In genomic region chr13:76579701-76580100, GRCh38 we compare ENCODE assay signal across 21 cellular contexts.
"Had no signal": no experiment of that assay in that cellular context is flagged by ENCODE, and none has a peak within 500 bp of the region (broad histone marks: within the 10 kb centered on the region; RNA-seq: fewer than 3 reads in every experiment).

No MANE protein-coding gene starts in this region.

- H3K4me3 ChIP-seq: adrenal gland, ascending aorta, body of pancreas, breast epithelium, cardiac muscle cell had no signal

- H3K27ac ChIP-seq: adrenal gland, ascending aorta, body of pancreas, brain microvascular endothelial cell, breast epithelium, cardiac muscle cell had no signal

- H3K27ac Mint-ChIP-seq: activated naive CD4-positive, alpha-beta T cell treated with anti-CD3 and anti-CD28 coated beads for 36 hours; activated naive CD4-positive, alpha-beta T cell treated with anti-CD3 and anti-CD28 coated beads, Interleukin-2, amount 10 ng/mL, durations not matched to agents 7 days and 5 days; activated naive CD4-positive, alpha-beta T cell treated with anti-CD3 and anti-CD28 coated beads, Interleukin-2, amount 50 U/mL, for 24 hours; activated naive CD8-positive, alpha-beta T cell; activated naive CD8-positive, alpha-beta T cell treated with anti-CD3 and anti-CD28 coated beads for 36 hours; activated naive CD8-positive, alpha-beta T cell treated with anti-CD3 and anti-CD28 coated beads, Interleukin-2, amount 10 ng/mL, durations not matched to agents 7 days and 5 days; activated naive CD8-positive, alpha-beta T cell treated with anti-CD3 and anti-CD28 coated beads, Interleukin-2, amount 50 U/mL, for 24 hours; activated T-cell treated with anti-CD3 and anti-CD28 coated beads, Interleukin-2, amount 50 U/mL, for 24 hours; activated T-cell treated with anti-CD3 and anti-CD28 coated beads, Interleukin-2, amount 50 U/mL, for 72 hours; activated T-helper 1 cell treated with anti-CD3 and anti-CD28 coated beads, Interleukin-12 subunit alpha, Interleukin-12 subunit beta, Interleukin-2, Interleukin-4 antibody, amounts not matched to agents 30 ng/mL and 10 ng/mL and 1 ng/mL, durations not matched to agents 14 hours and 24 hours and 36 hours; activated T-helper 2 cell treated with anti-CD3 and anti-CD28 coated beads, Interferon-gamma antibody, Interleukin-2, Interleukin-4, amounts not matched to agents 10 μg/mL and 5 μg/mL and 100 μg/mL, durations not matched to agents 14 hours and 24 hours and 36 hours; brain had no signal

- H3K27me3 Mint-ChIP-seq: activated naive CD4-positive, alpha-beta T cell treated with anti-CD3 and anti-CD28 coated beads, Interleukin-2, amount 10 ng/mL, durations not matched to agents 7 days and 5 days; activated naive CD8-positive, alpha-beta T cell treated with anti-CD3 and anti-CD28 coated beads for 36 hours; activated naive CD8-positive, alpha-beta T cell treated with anti-CD3 and anti-CD28 coated beads, Interleukin-2, amount 10 ng/mL, durations not matched to agents 7 days and 5 days; activated naive CD8-positive, alpha-beta T cell treated with anti-CD3 and anti-CD28 coated beads, Interleukin-2, amount 50 U/mL, for 24 hours; activated T-cell treated with anti-CD3 and anti-CD28 coated beads, Interleukin-2, amount 50 U/mL, for 24 hours; brain; central memory CD8-positive, alpha-beta T cell had no signal

- H3K36me3 ChIP-seq: adrenal gland, ascending aorta, brain microvascular endothelial cell, breast epithelium, cardiac muscle cell had no signal

- ATAC-seq: activated naive CD4-positive, alpha-beta T cell treated with anti-CD3 and anti-CD28 coated beads, Interleukin-2, amount 50 U/mL, for 72 hours; activated naive CD8-positive, alpha-beta T cell treated with anti-CD3 and anti-CD28 coated beads, Interleukin-2, amount 50 U/mL, for 24 hours; activated T-cell treated with anti-CD3 and anti-CD28 coated beads, Interleukin-2, amount 50 U/mL, for 4 hours; activated T-cell treated with anti-CD3 and anti-CD28 coated beads, Interleukin-2, amount 50 U/mL, for 72 hours; body of pancreas had no signal

- H3K9me3 ChIP-seq: adrenal gland, body of pancreas had no signal

- H3K27me3 ChIP-seq: adrenal gland, ascending aorta, body of pancreas, brain microvascular endothelial cell, breast epithelium, cardiac muscle cell had no signal

- H3K4me3 Mint-ChIP-seq: activated naive CD4-positive, alpha-beta T cell treated with anti-CD3 and anti-CD28 coated beads for 36 hours; activated naive CD4-positive, alpha-beta T cell treated with anti-CD3 and anti-CD28 coated beads, Interleukin-2, amount 10 ng/mL, durations not matched to agents 7 days and 5 days; activated naive CD4-positive, alpha-beta T cell treated with anti-CD3 and anti-CD28 coated beads, Interleukin-2, amount 50 U/mL, for 24 hours; activated naive CD8-positive, alpha-beta T cell; activated naive CD8-positive, alpha-beta T cell treated with anti-CD3 and anti-CD28 coated beads for 36 hours; activated naive CD8-positive, alpha-beta T cell treated with anti-CD3 and anti-CD28 coated beads, Interleukin-2, amount 10 ng/mL, durations not matched to agents 7 days and 5 days; activated naive CD8-positive, alpha-beta T cell treated with anti-CD3 and anti-CD28 coated beads, Interleukin-2, amount 50 U/mL, for 24 hours; activated T-cell treated with anti-CD3 and anti-CD28 coated beads, Interleukin-2, amount 50 U/mL, for 24 hours; activated T-cell treated with anti-CD3 and anti-CD28 coated beads, Interleukin-2, amount 50 U/mL, for 4 hours; activated T-cell treated with anti-CD3 and anti-CD28 coated beads, Interleukin-2, amount 50 U/mL, for 72 hours; activated T-helper 1 cell treated with anti-CD3 and anti-CD28 coated beads, Interleukin-12 subunit alpha, Interleukin-12 subunit beta, Interleukin-2, Interleukin-4 antibody, amounts not matched to agents 30 ng/mL and 10 ng/mL and 1 ng/mL, durations not matched to agents 14 hours and 24 hours and 36 hours; brain; central memory CD8-positive, alpha-beta T cell had no signal

- H3K4me1 Mint-ChIP-seq: activated naive CD4-positive, alpha-beta T cell treated with anti-CD3 and anti-CD28 coated beads, Interleukin-2, amount 10 ng/mL, durations not matched to agents 7 days and 5 days; activated naive CD4-positive, alpha-beta T cell treated with anti-CD3 and anti-CD28 coated beads, Interleukin-2, amount 50 U/mL, for 24 hours; activated naive CD8-positive, alpha-beta T cell treated with anti-CD3 and anti-CD28 coated beads for 36 hours; activated naive CD8-positive, alpha-beta T cell treated with anti-CD3 and anti-CD28 coated beads, Interleukin-2, amount 10 ng/mL, durations not matched to agents 7 days and 5 days; activated naive CD8-positive, alpha-beta T cell treated with anti-CD3 and anti-CD28 coated beads, Interleukin-2, amount 50 U/mL, for 24 hours; brain; central memory CD8-positive, alpha-beta T cell had no signal

- H3K36me3 Mint-ChIP-seq: activated naive CD4-positive, alpha-beta T cell treated with anti-CD3 and anti-CD28 coated beads, Interleukin-2, amount 10 ng/mL, durations not matched to agents 7 days and 5 days; activated naive CD4-positive, alpha-beta T cell treated with anti-CD3 and anti-CD28 coated beads, Interleukin-2, amount 50 U/mL, for 24 hours; activated naive CD8-positive, alpha-beta T cell treated with anti-CD3 and anti-CD28 coated beads for 36 hours; activated naive CD8-positive, alpha-beta T cell treated with anti-CD3 and anti-CD28 coated beads, Interleukin-2, amount 10 ng/mL, durations not matched to agents 7 days and 5 days had no signal
